9 cellular contexts compared by ENCODE assay signal in genomic region chr12:64583395-64584172, GRCh38. TPM values are rescaled to one million over a fixed set of nuclear protein-coding genes. Genes with fewer than 3 reads are reported as not detected.
DNase-seq lines count a peak whose midpoint lies in the region; ATAC-seq and TF ChIP-seq lines count a peak whose summit lies in the region.
"Had no signal": no experiment of that assay in that cellular context is flagged by ENCODE, and none has a peak within 500 bp of the region (broad histone marks: within the 10 kb centered on the region; RNA-seq: fewer than 3 reads in every experiment).

No MANE protein-coding gene starts in this region.

- H3K27ac Mint-ChIP-seq in mesothelial cell of epicardium, result peak overlapping the region; percentile 21
- H3K27ac Mint-ChIP-seq in osteocyte (ENCODE audit: unreplicated experiment), result no peak overlapping the region

- H3K4me3 ChIP-seq in Karpas-422 (ENCODE audit: low read length) (no peak overlapping the region), body of pancreas (no peak overlapping the region)

- H3K9me3 ChIP-seq in Karpas-422 (ENCODE audit: low read length) (no peaks in the 10 kb centered on the region), body of pancreas (no peaks in the 10 kb centered on the region)

- H3K4me3 Mint-ChIP-seq in mesothelial cell of epicardium (no peak overlapping the region), osteocyte (ENCODE audit: unreplicated experiment) (no peak overlapping the region)

- TF ChIP-seq CTCF in body of pancreas (IDR thresholded peaks at IDR 0.05), result no peak
- TF ChIP-seq CTCF in mesothelial cell of epicardium (IDR thresholded peaks at IDR 0.05; ENCODE audit: unreplicated experiment), result no peak
- no peak for TF ChIP-seq CTCF in osteocyte (IDR thresholded peaks at IDR 0.05)

- no peak overlapping the region for H3K4me2 ChIP-seq in Karpas-422 (ENCODE audit: low read depth, low read length, poor library complexity, severe bottlenecking)

- 46% methylated on average over 13 of the region's 13 CpGs for WGBS in body of pancreas, 2 donors

- no peak overlapping the region for H3K27ac ChIP-seq in Karpas-422 (ENCODE audit: low read length)
- H3K27ac ChIP-seq in body of pancreas, result no peak overlapping the region

- no peaks in the 10 kb centered on the region for H3K9me2 ChIP-seq in Karpas-422 (replicated peaks; ENCODE audit: insufficient read depth, low read length)

- no peaks in the 10 kb centered on the region for H3K36me3 Mint-ChIP-seq in mesothelial cell of epicardium
- no peaks in the 10 kb centered on the region for H3K36me3 Mint-ChIP-seq in osteocyte (ENCODE audit: unreplicated experiment)

- H3K9me3 Mint-ChIP-seq in mesothelial cell of epicardium (no peaks in the 10 kb centered on the region), osteocyte (ENCODE audit: unreplicated experiment) (no peaks in the 10 kb centered on the region)

- no peak for TF ChIP-seq POLR2A in body of pancreas (IDR thresholded peaks at IDR 0.05)

- intact Hi-C loops in body of pancreas (cut with DNase I), result no loop called here

- no peaks in the 10 kb centered on the region for H4K20me1 ChIP-seq in Karpas-422 (ENCODE audit: insufficient read depth, low read depth, low read length)

- no peak overlapping the region for H3K9ac ChIP-seq in Karpas-422 (ENCODE audit: low read length)

- peak; percentile 38 for ATAC-seq in body of pancreas
- no peak for ATAC-seq in GM19467 (IDR thresholded peaks at IDR 0.05; ENCODE audit: unreplicated experiment)

- H3K27me3 ChIP-seq in Karpas-422 (ENCODE audit: low read length) (no peaks in the 10 kb centered on the region), body of pancreas (no peaks in the 10 kb centered on the region)

- peaks cover 29% of the 10 kb centered on the region for H3K4me1 Mint-ChIP-seq in mesothelial cell of epicardium
- peaks cover 10% of the 10 kb centered on the region for H3K4me1 Mint-ChIP-seq in osteocyte (ENCODE audit: unreplicated experiment)

- H3K36me3 ChIP-seq in Karpas-422 (ENCODE audit: insufficient read depth, low read length), result no peaks in the 10 kb centered on the region
- no peaks in the 10 kb centered on the region for H3K36me3 ChIP-seq in body of pancreas (replicated peaks in 1 of 2; ENCODE audit: insufficient read depth in 1 of 2, low read depth in 2 of 2)

- no peaks in the 10 kb centered on the region for H3K79me2 ChIP-seq in Karpas-422 (ENCODE audit: low read length)

- H2AFZ ChIP-seq in Karpas-422 (ENCODE audit: low read length), result peak overlapping the region; percentile 20; the same call in 1 of the 2 replicates

- H3K27me3 Mint-ChIP-seq in mesothelial cell of epicardium (ENCODE audit: low read depth), result no peaks in the 10 kb centered on the region
- peaks cover 18% of the 10 kb centered on the region for H3K27me3 Mint-ChIP-seq in osteocyte (ENCODE audit: unreplicated experiment)

- H3K4me1 ChIP-seq in Karpas-422 (ENCODE audit: low read length), result peaks cover 5% of the 10 kb centered on the region
- peaks cover 26% of the 10 kb centered on the region for H3K4me1 ChIP-seq in body of pancreas

- DNase-seq in AG20443 (ENCODE audit: low spot score) (peak; percentile 37), Karpas-422 (no peak), body of pancreas (no peak), mesothelial cell of epicardium (ENCODE audit: low spot score in 2 of 2, unreplicated experiment in 2 of 2) (no peak), NCI-H2107 (lab: John Stamatoyannopoulos, UW) (no peak), osteocyte (ENCODE audit: extremely low spot score, unreplicated experiment) (no peak), GM19238 (ENCODE audit: insufficient read length, low spot score) (no peak)
- DNase-seq: kidney glomerular epithelial cell had no signal

RNA-seq across cellular contexts. Expression of gene RASSF3, which starts 26.7 kb away (rescaled TPM):
- total RNA-seq in Karpas-422 (2014; rRNA removed; shearing (Covaris generic); ENCODE audit: low replicate concordance), result 21.5 and 27.4 TPM in 2 replicates
- total RNA-seq in body of pancreas, result 10 to 100 TPM; 13.5 to 21.3 TPM
- total RNA-seq in mesothelial cell of epicardium, result 16.3 to 18.8 TPM (median 16.3 TPM) in 3 replicates
- total RNA-seq in osteocyte, result 27.0 and 29.0 TPM in 2 replicates
